32 cellular contexts compared by ENCODE assay signal in the genomic region with DNA sequence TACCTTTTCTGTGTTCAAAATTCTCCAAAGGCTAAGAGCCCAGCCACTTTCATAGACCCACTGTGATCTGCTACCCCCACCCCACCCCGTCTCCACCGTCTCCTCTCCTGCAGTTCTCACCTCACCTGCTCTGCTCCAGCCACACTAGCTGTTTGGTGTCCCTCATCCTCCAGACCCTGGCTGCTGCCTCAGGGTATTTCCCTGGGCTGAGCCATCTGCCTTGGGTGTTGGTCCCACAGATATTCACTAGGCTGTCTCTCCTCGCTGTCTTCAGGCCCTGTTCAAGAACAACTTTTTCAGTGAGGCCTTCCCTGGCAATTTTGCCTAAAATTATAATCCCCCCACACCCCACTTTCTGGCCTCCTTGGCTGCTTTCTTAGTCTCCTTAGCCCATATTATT. TPM values are rescaled to one million over a fixed set of nuclear protein-coding genes. Genes with fewer than 3 reads are reported as not detected.
"Had no signal": no experiment of that assay in that cellular context is flagged by ENCODE, and none has a peak within 500 bp of the region (broad histone marks: within the 10 kb centered on the region; RNA-seq: fewer than 3 reads in every experiment).

No MANE protein-coding gene starts in this region.

- H3K36me3 ChIP-seq: adrenal gland, ascending aorta, brain microvascular endothelial cell, breast epithelium, cardiac muscle cell had no signal

- H3K4me1 ChIP-seq: adrenal gland, ascending aorta, body of pancreas, breast epithelium had no signal

- H3K27me3 ChIP-seq: adrenal gland, ascending aorta, body of pancreas, brain microvascular endothelial cell, breast epithelium, cardiac muscle cell had no signal

- DNase-seq: activated effector memory CD4-positive, alpha-beta T cell treated with anti-CD3 and anti-CD28 coated beads, Interleukin-2, amount 50 U/mL, for 16 hours; activated effector memory CD4-positive, alpha-beta T cell treated with Interleukin-2 at 50 U/mL for 16 hours; activated gamma-delta T cell; activated gamma-delta T cell treated with Interleukin-2 at 50 U/mL for 16 hours; activated naive CD4-positive, alpha-beta T cell; activated naive CD4-positive, alpha-beta T cell treated with anti-CD3 and anti-CD28 coated beads for 36 hours; activated naive CD4-positive, alpha-beta T cell treated with anti-CD3 and anti-CD28 coated beads, Interleukin-2, amount 10 ng/mL, durations not matched to agents 7 days and 5 days; activated naive CD4-positive, alpha-beta T cell treated with anti-CD3 and anti-CD28 coated beads, Interleukin-2, amount 50 U/mL, for 16 hours; activated naive CD4-positive, alpha-beta T cell treated with Interleukin-2 at 50 U/mL for 16 hours; activated naive CD8-positive, alpha-beta T cell treated with anti-CD3 and anti-CD28 coated beads for 36 hours; activated naive CD8-positive, alpha-beta T cell treated with anti-CD3 and anti-CD28 coated beads, Interleukin-2, amount 10 ng/mL, durations not matched to agents 7 days and 5 days; activated naive CD8-positive, alpha-beta T cell treated with anti-CD3 and anti-CD28 coated beads, Interleukin-2, amount 50 U/mL, for 24 hours; activated T-cell treated with anti-CD3 and anti-CD28 coated beads, Interleukin-2, amount 50 U/mL, for 1 hour; activated T-cell treated with anti-CD3 and anti-CD28 coated beads, Interleukin-2, amount 50 U/mL, for 24 hours; activated T-cell treated with anti-CD3 and anti-CD28 coated beads, Interleukin-2, amount 50 U/mL, for 4 hours; activated T-cell treated with anti-CD3 and anti-CD28 coated beads, Interleukin-2, amount 50 U/mL, for 48 hours; activated T-cell treated with anti-CD3 and anti-CD28 coated beads, Interleukin-2, amount 50 U/mL, for 72 hours; adrenal gland; amniotic stem cell; amygdala; anterior cingulate cortex; aorta; body of pancreas; brain microvascular endothelial cell; caudate nucleus; central memory CD4-positive, alpha-beta T cell; cerebellar nuclear complex had no signal

- H3K9me3 ChIP-seq: adrenal gland, ascending aorta, body of pancreas, breast epithelium had no signal

- H3K27ac ChIP-seq: adrenal gland, ascending aorta, body of pancreas, brain microvascular endothelial cell, breast epithelium, cardiac muscle cell had no signal

- H3K4me3 ChIP-seq: adrenal gland, ascending aorta, body of pancreas, breast epithelium, cardiac muscle cell had no signal

- ATAC-seq: activated naive CD4-positive, alpha-beta T cell treated with anti-CD3 and anti-CD28 coated beads, Interleukin-2, amount 50 U/mL, for 72 hours; activated naive CD8-positive, alpha-beta T cell treated with anti-CD3 and anti-CD28 coated beads, Interleukin-2, amount 50 U/mL, for 24 hours; activated T-cell treated with anti-CD3 and anti-CD28 coated beads, Interleukin-2, amount 50 U/mL, for 4 hours; activated T-cell treated with anti-CD3 and anti-CD28 coated beads, Interleukin-2, amount 50 U/mL, for 72 hours; activated T-helper 17 cell treated with anti-CD3 and anti-CD28 coated beads, Interleukin-2, amount 50 U/mL, for 72 hours; body of pancreas had no signal

RNA-seq across cellular contexts. Expression of a gene that starts 31.8 kb away (rescaled TPM):
- polyA plus RNA-seq: cardiac muscle cell had no signal
